8 cellular contexts compared by ENCODE assay signal in the genomic region with DNA sequence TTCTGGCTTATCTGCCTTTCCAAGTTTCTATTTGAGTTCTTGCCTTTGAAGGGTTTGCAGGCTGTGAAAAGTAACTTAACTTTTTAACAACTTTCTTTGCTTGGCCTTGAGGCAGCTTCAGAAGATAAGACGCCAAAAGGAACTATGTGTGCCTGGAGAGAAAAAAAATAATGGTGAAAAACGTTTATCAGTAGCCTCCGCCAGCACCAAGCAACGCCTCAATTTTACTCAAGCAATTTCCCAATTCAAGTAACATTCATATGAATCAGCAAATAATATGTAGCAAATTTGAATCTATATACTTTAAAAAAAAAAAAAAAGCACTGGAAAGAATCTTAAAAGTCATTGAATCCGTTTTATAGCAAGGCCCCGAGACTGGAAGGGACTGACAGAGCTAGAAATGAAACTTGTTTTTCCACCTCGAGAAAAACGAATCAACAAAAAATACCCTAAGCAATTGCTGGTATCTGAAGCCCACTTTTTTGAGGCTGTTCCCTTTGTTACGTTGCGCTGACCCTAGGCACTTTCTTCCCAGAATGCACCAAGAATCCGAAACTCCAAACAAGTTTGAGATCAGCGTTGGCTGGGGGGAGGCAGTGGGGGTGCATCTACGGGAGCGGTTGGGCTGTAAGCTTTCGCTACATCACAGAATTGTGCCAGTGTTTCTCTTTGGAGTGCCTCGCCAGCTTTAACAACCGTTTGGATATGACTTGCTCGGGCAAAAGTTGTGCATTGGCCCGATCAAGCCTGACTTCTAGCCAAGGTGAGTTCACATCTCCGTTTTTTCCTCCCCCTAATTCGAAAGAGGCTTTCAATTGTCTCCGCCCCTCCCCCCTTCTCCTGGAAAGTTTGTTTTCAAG. TPM values are rescaled to one million over a fixed set of nuclear protein-coding genes. Genes with fewer than 3 reads are reported as not detected.
A peak's percentile ranks its signal among the peaks of the same experiment; 100 is the strongest.
DNase-seq lines count a peak whose midpoint lies in the region; TF ChIP-seq lines count a peak whose summit lies in the region.

No MANE protein-coding gene starts in this region.

- H3K4me1 Mint-ChIP-seq in Caco-2 (ENCODE audit: low read depth, unreplicated experiment) = no peaks in the 10 kb centered on the region

- DNase-seq in Caco-2 = no peak
- DNase-seq in LNCaP clone FGC (ENCODE audit: low read depth) = no peak
- DNase-seq in adrenal gland = peak in 5 of 7 donors; percentile 61 to 78 (median 70)
- peak; percentile 83 for DNase-seq in spleen
- DNase-seq in GM19238 (ENCODE audit: insufficient read length, low spot score) = no peak
- no peak for DNase-seq in NCI-H2196 treated with DMSO at 0.1 percent for 48 hours (lab: John Stamatoyannopoulos, UW; ENCODE audit: unreplicated experiment)
- no peak for DNase-seq in G401 (ENCODE audit: low spot score)

- H3K36me3 ChIP-seq in Caco-2 (ENCODE audit: control insufficient read depth, insufficient read depth, low read length) = no peaks in the 10 kb centered on the region
- H3K36me3 ChIP-seq in adrenal gland (replicated peaks in 1 of 2) = no peaks in the 10 kb centered on the region
- no peaks in the 10 kb centered on the region for H3K36me3 ChIP-seq in iPS-15b (ENCODE audit: control insufficient read depth, insufficient read depth, low read length)
- H3K36me3 ChIP-seq in spleen = no peaks in the 10 kb centered on the region

- H3K4me3 Mint-ChIP-seq in Caco-2 (ENCODE audit: unreplicated experiment) = peak overlapping the region; percentile 87

- H3K4me3 ChIP-seq in Caco-2 (ENCODE audit: low read depth, low read length) = peak overlapping the region; percentile 60
- H3K4me3 ChIP-seq in LNCaP clone FGC (ENCODE audit: low read depth, low read length) = peak overlapping the region; percentile 99
- H3K4me3 ChIP-seq in adrenal gland = peak overlapping the region; percentile 16 to 95 (median 46)
- H3K4me3 ChIP-seq in iPS-15b (ENCODE audit: low read depth, low read length) = peak overlapping the region; percentile 52
- H3K4me3 ChIP-seq in spleen = peak overlapping the region; percentile 56 to 80 (median 74)

- H3K27me3 Mint-ChIP-seq in Caco-2 (ENCODE audit: insufficient read depth, unreplicated experiment) = no peaks in the 10 kb centered on the region

- POLR2A ChIA-PET in Caco-2 (lab: Charles Lee) = interaction anchor here (0.5 to 3.1 kb wide), 22 partner anchors 9 to 568 kb away, joined by 3 to 30 read pairs (median 6); a partner anchor contains a TSS

- WGBS in adrenal gland, 4 donors = 3% methylated on average over 18 to 22 of the region's 22 CpGs
- WGBS in spleen, 5 donors = 7 to 10% (median 8%) methylated on average over 22 of the region's 22 CpGs

- TF ChIP-seq CTCF in Caco-2 (IDR thresholded peaks at IDR 0.05; ENCODE audit: insufficient read depth in 1 of 2, low read depth in 1 of 2, low read length in 1 of 2, severe bottlenecking in 1 of 2, unreplicated experiment in 1 of 2) = no peak
- TF ChIP-seq CTCF in LNCaP clone FGC (IDR thresholded peaks at IDR 0.05; ENCODE audit: control insufficient read depth, extremely low read depth, insufficient read depth) = no peak
- TF ChIP-seq CTCF in adrenal gland (IDR thresholded peaks at IDR 0.05) = no peak
- no peak for TF ChIP-seq CTCF in spleen (IDR thresholded peaks at IDR 0.05 in 8 of 11, conservative IDR thresholded peaks at IDR 0.05 in 3 of 11)

- peak overlapping the region; percentile 97 for H3K27ac Mint-ChIP-seq in Caco-2 (ENCODE audit: unreplicated experiment)

- H3K9me3 ChIP-seq in Caco-2 (no peaks in the 10 kb centered on the region), adrenal gland (replicated peaks in 1 of 3) (no peaks in the 10 kb centered on the region), iPS-15b (ENCODE audit: control insufficient read depth, insufficient read depth, low read length) (no peaks in the 10 kb centered on the region), spleen (no peaks in the 10 kb centered on the region)

- H3K36me3 Mint-ChIP-seq in Caco-2 (ENCODE audit: insufficient read depth, unreplicated experiment) = peaks cover 49% of the 10 kb centered on the region

- peaks cover 14% of the 10 kb centered on the region for H3K4me1 ChIP-seq in Caco-2
- peaks cover 11 to 16% of the 10 kb centered on the region in 2 donors for H3K4me1 ChIP-seq in adrenal gland (replicated peaks in 1 of 2)
- peaks cover 10% of the 10 kb centered on the region for H3K4me1 ChIP-seq in iPS-15b (ENCODE audit: control insufficient read depth, insufficient read depth, low read length)
- peaks cover 5 to 37% (median 17%) of the 10 kb centered on the region in 6 donors for H3K4me1 ChIP-seq in spleen

- H3K9ac ChIP-seq in iPS-15b (ENCODE audit: low read depth, low read length) = peak overlapping the region; percentile 82

- BruUV-seq in Caco-2 (replicated peaks; lab: Mats Ljungman, UMichigan) = TSS peak; percentile 1

- in situ Hi-C loops in G401 (cut with HindIII; ENCODE audit: low sequenced_read_pairs) = no loop called here

- CTCF ChIA-PET in Caco-2 (lab: Charles Lee) = interaction anchor here (0.6 to 1.2 kb wide), 14 partner anchors 9 to 408 kb away, joined by 3 to 11 read pairs (median 4); no protein-coding TSS in a partner anchor

- no peak for TF ChIP-seq POLR2A in adrenal gland (IDR thresholded peaks at IDR 0.05)
- TF ChIP-seq POLR2A in spleen (IDR thresholded peaks at IDR 0.05) = no peak

- no peaks in the 10 kb centered on the region for H3K9me3 Mint-ChIP-seq in Caco-2 (ENCODE audit: unreplicated experiment)

- H3K27me3 ChIP-seq in Caco-2 (replicated peaks; ENCODE audit: control insufficient read depth, insufficient read depth, low read length) (no peaks in the 10 kb centered on the region), adrenal gland (no peaks in the 10 kb centered on the region), iPS-15b (ENCODE audit: control insufficient read depth, insufficient read depth, low read length) (no peaks in the 10 kb centered on the region), spleen (replicated peaks in 1 of 7) (no peaks in the 10 kb centered on the region)

- H3K27ac ChIP-seq in adrenal gland (peak overlapping the region; percentile 96 to 99 (median 97)), spleen (peak overlapping the region; percentile 94 to 99 (median 99))

- intact Hi-C loops in Caco-2 (cut with micrococcal nuclease; ENCODE audit: unreplicated experiment) = loop anchor here (2.0 kb wide), 2 partner anchors 116 to 218 kb away; no protein-coding TSS in a partner anchor
- intact Hi-C loops in adrenal gland (cut with DNase I) = no loop called here
- intact Hi-C loops in spleen (cut with DNase I; ENCODE audit: low total_unique reads) = loop anchor here (5.0 kb wide), 1 partner anchor 145 kb away; no protein-coding TSS in a partner anchor

RNA-seq across cellular contexts. Expression of a gene that starts 2.7 kb away (rescaled TPM):
- total RNA-seq in Caco-2 (2022) (103 and 107 TPM in 2 replicates), adrenal gland (10 to 100 TPM; 25.7 to 83.1 (median 61.1) TPM), spleen (10 to 100 TPM; 25.3 to 64.5 (median 39.9) TPM)
- polyA plus RNA-seq in adrenal gland (10 to 100 TPM; 40.9 to 53.2 (median 45.1) TPM), spleen (10 to 100 TPM; 27.7 to 35.7 (median 28.4) TPM)
- total RNA-seq in G401 (2014; rRNA removed; shearing (Covaris generic)) = 279 and 304 TPM in 2 replicates

Comparison
In these comparisons a context has a peak if more than half of its experiments do, and no peak if none do; other contexts are left out.
1. DNase-seq: peak in adrenal gland (5 of 7) and spleen (single experiment); none in Caco-2 (0 of 2), LNCaP clone FGC (single experiment), GM19238 (single experiment), NCI-H2196 treated with DMSO at 0.1 percent for 48 hours (single experiment) and G401 (single experiment).
2. H3K4me3 ChIP-seq: peak in every context shown above with its lines; median percentile 99 in LNCaP clone FGC; 74 in spleen; 60 in Caco-2; 52 in iPS-15b; 46 in adrenal gland.
3. intact Hi-C loops: an anchor here in Caco-2 (2.0 kb wide) and spleen (5.0 kb wide); none called in adrenal gland.